In the genomic region with DNA sequence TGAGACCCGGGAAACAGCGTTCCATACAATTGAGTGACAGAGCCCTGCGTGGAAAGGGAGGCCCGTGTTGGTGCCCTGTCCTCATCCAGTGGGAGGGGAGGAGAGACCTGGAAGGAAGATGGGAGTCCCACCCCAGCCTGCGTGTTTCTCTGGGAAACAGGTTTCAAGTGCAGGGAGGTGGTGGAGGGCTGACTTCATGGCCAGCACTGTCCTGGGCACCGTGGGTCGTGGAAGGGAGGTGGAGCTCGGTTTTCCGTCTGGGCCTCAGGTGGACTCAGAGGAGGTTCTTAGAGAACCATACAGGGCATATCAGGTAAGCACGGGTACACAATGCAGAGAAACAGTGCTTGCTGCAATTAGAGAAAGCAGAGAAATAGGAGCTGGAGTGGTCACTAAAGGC, we compare ENCODE assay signal across 34 cellular contexts.
"Had no signal": no experiment of that assay in that cellular context is flagged by ENCODE, and none has a peak within 500 bp of the region (broad histone marks: within the 10 kb centered on the region; RNA-seq: fewer than 3 reads in every experiment).

No MANE protein-coding gene starts in this region.

- H3K36me3 Mint-ChIP-seq: activated CD4-positive, alpha-beta memory T cell treated with anti-CD3 and anti-CD28 coated beads for 36 hours; activated naive CD4-positive, alpha-beta T cell treated with anti-CD3 and anti-CD28 coated beads, Interleukin-2, amount 50 U/mL, for 72 hours; activated naive CD8-positive, alpha-beta T cell treated with anti-CD3 and anti-CD28 coated beads, Interleukin-2, amount 10 ng/mL, durations not matched to agents 7 days and 5 days; brain; T-cell had no signal

- H3K4me3 Mint-ChIP-seq: activated CD4-positive, alpha-beta memory T cell treated with anti-CD3 and anti-CD28 coated beads for 36 hours; activated CD4-positive, alpha-beta T cell treated with anti-CD3 and anti-CD28 coated beads for 36 hours; activated CD4-positive, alpha-beta T cell treated with anti-CD3 and anti-CD28 coated beads, Interleukin-2, amount 10 ng/mL, durations not matched to agents 24 days and 14 days; activated naive CD8-positive, alpha-beta T cell treated with anti-CD3 and anti-CD28 coated beads, Interleukin-2, amount 10 ng/mL, durations not matched to agents 7 days and 5 days; activated T-cell treated with anti-CD3 and anti-CD28 coated beads, Interleukin-2, amount 50 U/mL, for 4 hours; activated T-helper 17 cell treated with anti-CD3 and anti-CD28 coated beads, Interleukin-2, amount 50 U/mL, for 72 hours; brain; effector memory CD8-positive, alpha-beta T cell; T-cell; T-helper 1 cell treated with Interleukin-12 subunit alpha and Interleukin-12 subunit beta and Interleukin-4 antibody, amounts not matched to agents 30 μg/mL and 1 μg/mL, for 36 hours; T-helper 2 cell treated with Interferon-gamma antibody and Interleukin-4, amounts not matched to agents 5 μg/mL and 100 μg/mL, for 36 hours had no signal

- H3K4me1 ChIP-seq: ascending aorta, breast epithelium, esophagus squamous epithelium, gastroesophageal sphincter had no signal

- DNase-seq: activated CD4-positive, alpha-beta memory T cell treated with anti-CD3 and anti-CD28 coated beads for 36 hours; activated CD4-positive, alpha-beta T cell treated with anti-CD3 and anti-CD28 coated beads for 36 hours; activated CD4-positive, alpha-beta T cell treated with anti-CD3 and anti-CD28 coated beads, Interleukin-2, amount 10 ng/mL, durations not matched to agents 24 days and 14 days; activated CD4-positive, CD25-positive, alpha-beta regulatory T cell; activated CD4-positive, CD25-positive, alpha-beta regulatory T cell treated with anti-CD3 and anti-CD28 coated beads, Interleukin-2, amount 50 U/mL, for 72 hours; activated effector memory CD4-positive, alpha-beta T cell treated with Interleukin-2 at 50 U/mL for 16 hours; activated gamma-delta T cell treated with Interleukin-2 at 50 U/mL for 16 hours; activated naive CD4-positive, alpha-beta T cell treated with Interleukin-2 at 50 U/mL for 16 hours; activated naive CD8-positive, alpha-beta T cell treated with anti-CD3 and anti-CD28 coated beads, Interleukin-2, amount 10 ng/mL, durations not matched to agents 7 days and 5 days; activated T-cell treated with anti-CD3 and anti-CD28 coated beads for 4 hours; activated T-cell treated with anti-CD3 and anti-CD28 coated beads, Interleukin-2, amount 50 U/mL, for 4 hours; caudate nucleus; cortex of kidney; dermis blood vessel endothelial cell; effector CD4-positive, alpha-beta T cell; effector memory CD8-positive, alpha-beta T cell; esophagus squamous epithelium; foreskin melanocyte; heart right ventricle; SW 1271; T-cell; T1000 had no signal

- H3K27ac Mint-ChIP-seq: activated CD4-positive, alpha-beta memory T cell treated with anti-CD3 and anti-CD28 coated beads for 36 hours; activated CD4-positive, alpha-beta T cell treated with anti-CD3 and anti-CD28 coated beads for 36 hours; activated CD4-positive, alpha-beta T cell treated with anti-CD3 and anti-CD28 coated beads, Interleukin-2, amount 10 ng/mL, durations not matched to agents 24 days and 14 days; activated naive CD4-positive, alpha-beta T cell treated with anti-CD3 and anti-CD28 coated beads, Interleukin-2, amount 50 U/mL, for 72 hours; activated naive CD8-positive, alpha-beta T cell treated with anti-CD3 and anti-CD28 coated beads, Interleukin-2, amount 10 ng/mL, durations not matched to agents 7 days and 5 days; activated T-helper 17 cell treated with anti-CD3 and anti-CD28 coated beads, Interleukin-2, amount 50 U/mL, for 72 hours; brain; effector memory CD8-positive, alpha-beta T cell; T-cell; T-helper 1 cell treated with Interleukin-12 subunit alpha and Interleukin-12 subunit beta and Interleukin-4 antibody, amounts not matched to agents 30 μg/mL and 1 μg/mL, for 36 hours; T-helper 2 cell treated with Interferon-gamma antibody and Interleukin-4, amounts not matched to agents 5 μg/mL and 100 μg/mL, for 36 hours had no signal

- H3K4me1 Mint-ChIP-seq: activated CD4-positive, alpha-beta T cell treated with anti-CD3 and anti-CD28 coated beads for 36 hours; activated CD4-positive, alpha-beta T cell treated with anti-CD3 and anti-CD28 coated beads, Interleukin-2, amount 10 ng/mL, durations not matched to agents 24 days and 14 days; activated naive CD8-positive, alpha-beta T cell treated with anti-CD3 and anti-CD28 coated beads, Interleukin-2, amount 10 ng/mL, durations not matched to agents 7 days and 5 days; brain; T-cell had no signal

- H3K36me3 ChIP-seq: ascending aorta, breast epithelium, esophagus squamous epithelium, gastroesophageal sphincter, heart right ventricle had no signal

- FAIRE-seq: colon, endometrium, endothelial cell of umbilical vein had no signal

- H3K9me3 Mint-ChIP-seq: activated CD4-positive, alpha-beta memory T cell treated with anti-CD3 and anti-CD28 coated beads for 36 hours; activated CD4-positive, alpha-beta T cell treated with anti-CD3 and anti-CD28 coated beads, Interleukin-2, amount 10 ng/mL, durations not matched to agents 24 days and 14 days; activated naive CD4-positive, alpha-beta T cell treated with anti-CD3 and anti-CD28 coated beads, Interleukin-2, amount 50 U/mL, for 72 hours; activated naive CD8-positive, alpha-beta T cell treated with anti-CD3 and anti-CD28 coated beads, Interleukin-2, amount 10 ng/mL, durations not matched to agents 7 days and 5 days; activated T-cell treated with anti-CD3 and anti-CD28 coated beads, Interleukin-2, amount 50 U/mL, for 4 hours; activated T-helper 17 cell treated with anti-CD3 and anti-CD28 coated beads, Interleukin-2, amount 50 U/mL, for 72 hours; effector memory CD8-positive, alpha-beta T cell; T-cell; T-helper 1 cell treated with Interleukin-12 subunit alpha and Interleukin-12 subunit beta and Interleukin-4 antibody, amounts not matched to agents 30 μg/mL and 1 μg/mL, for 36 hours; T-helper 2 cell treated with Interferon-gamma antibody and Interleukin-4, amounts not matched to agents 5 μg/mL and 100 μg/mL, for 36 hours had no signal

- H3K9me3 ChIP-seq: ascending aorta, breast epithelium, esophagus squamous epithelium, gastroesophageal sphincter, heart right ventricle had no signal

- H3K27me3 ChIP-seq: ascending aorta, breast epithelium, heart right ventricle had no signal

- H3K27me3 Mint-ChIP-seq: brain had no signal

- H3K4me3 ChIP-seq: ascending aorta, breast epithelium, esophagus squamous epithelium, gastroesophageal sphincter, heart right ventricle had no signal

- H3K27ac ChIP-seq: ascending aorta, breast epithelium, epithelial cell of prostate, esophagus squamous epithelium, gastroesophageal sphincter, heart right ventricle had no signal
